8 cellular contexts compared by ENCODE assay signal in the genomic region with DNA sequence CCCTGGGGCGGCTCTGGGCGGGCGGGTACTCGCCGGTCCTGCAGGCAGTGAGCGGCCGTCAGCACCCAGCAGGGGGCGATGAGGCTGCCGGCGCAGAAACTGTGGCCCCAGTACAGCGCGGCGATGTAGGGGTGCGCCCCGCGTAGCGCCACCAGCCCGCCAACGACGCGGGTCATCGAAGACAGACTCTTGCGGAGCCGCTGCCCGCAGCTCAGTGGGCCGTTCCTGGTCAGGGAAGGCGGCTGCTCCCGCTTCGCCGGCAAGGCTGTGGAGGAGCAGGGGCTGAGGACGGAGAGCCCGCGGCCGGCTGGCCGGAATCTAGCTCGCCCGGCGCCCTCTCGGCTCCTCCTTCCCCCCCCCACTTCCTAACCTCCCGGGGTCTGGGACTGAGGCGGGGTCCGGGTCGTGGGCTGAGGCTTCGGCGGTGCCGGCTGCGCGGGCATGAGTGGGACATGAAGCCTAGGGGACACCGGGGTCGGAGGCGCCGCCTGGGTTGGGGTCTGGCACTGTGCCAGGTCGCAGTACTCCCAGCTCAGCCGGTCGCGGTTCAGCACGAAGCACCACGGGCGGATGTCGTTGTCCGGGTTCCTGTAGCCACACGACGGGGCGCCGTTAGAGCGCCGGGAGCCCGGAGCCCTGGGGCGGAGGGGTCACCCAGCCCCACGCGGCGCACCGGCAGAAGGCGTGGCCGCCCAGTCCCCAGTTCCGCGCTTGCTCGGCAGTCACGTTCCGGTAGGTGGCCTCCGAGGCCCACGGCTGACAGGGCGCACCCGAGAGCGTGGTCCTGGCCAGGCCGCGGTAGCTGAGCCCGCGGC. TPM values are rescaled to one million over a fixed set of nuclear protein-coding genes. Genes with fewer than 3 reads are reported as not detected.
DNase-seq lines count a peak whose midpoint lies in the region; ATAC-seq lines count a peak whose summit lies in the region.

No MANE protein-coding gene starts in this region.

- H3K27me3 Mint-ChIP-seq in activated CD4-positive, alpha-beta memory T cell treated with anti-CD3 and anti-CD28 coated beads for 36 hours, result peaks cover 8% of the 10 kb centered on the region
- H3K27me3 Mint-ChIP-seq in memory B cell, result no peaks in the 10 kb centered on the region

- no peaks in the 10 kb centered on the region for H3K36me3 Mint-ChIP-seq in activated CD4-positive, alpha-beta memory T cell treated with anti-CD3 and anti-CD28 coated beads for 36 hours
- H3K36me3 Mint-ChIP-seq in memory B cell, result no peaks in the 10 kb centered on the region

- H3K27ac ChIP-seq in BLaER1, result peak overlapping the region; percentile 81

- H3K36me3 ChIP-seq in BLaER1, result no peaks in the 10 kb centered on the region

- intact Hi-C loops in activated CD4-positive, alpha-beta memory T cell treated with anti-CD3 and anti-CD28 coated beads for 36 hours (cut with micrococcal nuclease), result loop anchor here (1.0 to 2.0 kb wide), 5 partner anchors 14 to 91 kb away; partner anchors contain the start of gene GRK6

- POLR2A ChIA-PET in activated CD4-positive, alpha-beta memory T cell treated with anti-CD3 and anti-CD28 coated beads for 36 hours (lab: Charles Lee), result interaction anchor here (0.8 to 5.1 kb wide), 16 partner anchors 9 to 96 kb away, joined by 3 to 81 read pairs (median 6); partner anchors contain the start of genes GRK6, LMAN2, PDLIM7 and PRR7

- H3K27ac Mint-ChIP-seq in activated CD4-positive, alpha-beta memory T cell treated with anti-CD3 and anti-CD28 coated beads for 36 hours, result no peak overlapping the region
- no peak overlapping the region for H3K27ac Mint-ChIP-seq in memory B cell

- DNase-seq in NCI-H69 (lab: John Stamatoyannopoulos, UW) (peak; percentile 92), memory B cell (ENCODE audit: low spot score in 2 of 2) (peak; percentile 85 to 87)
- peak; percentile 91 for DNase-seq in activated CD4-positive, alpha-beta memory T cell treated with anti-CD3 and anti-CD28 coated beads for 36 hours
- DNase-seq in effector CD8-positive, alpha-beta T cell (lab: John Stamatoyannopoulos, UW), result peak; percentile 65
- peak; percentile 75 for DNase-seq in stimulated activated CD8-positive, alpha-beta memory T cell treated with anti-CD3 and anti-CD28 coated beads, Interleukin-12 subunit alpha, Interleukin-12 subunit beta, amount 100 ng/mL, for 1 hour (ENCODE audit: low read depth)

- H3K9me3 ChIP-seq in BLaER1, result no peaks in the 10 kb centered on the region

- ATAC-seq in GM19035 (IDR thresholded peaks at IDR 0.05; ENCODE audit: unreplicated experiment) (peak; percentile 79), HG03175 (IDR thresholded peaks at IDR 0.05; ENCODE audit: unreplicated experiment) (peak; percentile 79), memory B cell (ENCODE audit: low read depth) (peak; percentile 77)

- CTCF ChIA-PET in activated CD4-positive, alpha-beta memory T cell treated with anti-CD3 and anti-CD28 coated beads for 36 hours (lab: Charles Lee), result interaction anchor here (0.6 to 9.5 kb wide), 35 partner anchors 9 to 290 kb away, joined by 3 to 624 read pairs (median 9); partner anchors contain the start of genes DBN1, DDX41, GRK6 and LMAN2

- peaks cover 61% of the 10 kb centered on the region for H3K4me1 ChIP-seq in BLaER1

- H3K4me3 ChIP-seq in BLaER1, result peak overlapping the region; percentile 74

- peak overlapping the region; percentile 77 for H3K9ac ChIP-seq in BLaER1

- peaks cover 22% of the 10 kb centered on the region for H3K4me1 Mint-ChIP-seq in activated CD4-positive, alpha-beta memory T cell treated with anti-CD3 and anti-CD28 coated beads for 36 hours (ENCODE audit: low read depth)
- H3K4me1 Mint-ChIP-seq in memory B cell, result peaks cover 25% of the 10 kb centered on the region

- peak overlapping the region; percentile 75 for H3K4me3 Mint-ChIP-seq in activated CD4-positive, alpha-beta memory T cell treated with anti-CD3 and anti-CD28 coated beads for 36 hours
- peak overlapping the region; percentile 81 for H3K4me3 Mint-ChIP-seq in memory B cell

- H3K9me3 Mint-ChIP-seq in activated CD4-positive, alpha-beta memory T cell treated with anti-CD3 and anti-CD28 coated beads for 36 hours, result no peaks in the 10 kb centered on the region
- H3K9me3 Mint-ChIP-seq in memory B cell, result no peaks in the 10 kb centered on the region

- H3K4me2 ChIP-seq in BLaER1, result peak overlapping the region; percentile 95

- H4K20me1 ChIP-seq in BLaER1, result no peaks in the 10 kb centered on the region

- peaks cover 33% of the 10 kb centered on the region for H3K27me3 ChIP-seq in BLaER1

RNA-seq across cellular contexts. Expression of gene PFN3, which starts 3.6 kb away (rescaled TPM):
- total RNA-seq in activated CD4-positive, alpha-beta memory T cell treated with anti-CD3 and anti-CD28 coated beads for 36 hours, result not detected

RNA-seq across cellular contexts. Expression of gene F12, which starts 5.3 kb away (rescaled TPM):
- 1 to 10 TPM; 5.1 to 5.9 TPM for total RNA-seq in activated CD4-positive, alpha-beta memory T cell treated with anti-CD3 and anti-CD28 coated beads for 36 hours

RNA-seq across cellular contexts. Expression of gene SLC34A1, which starts 19.8 kb away (rescaled TPM):
- total RNA-seq in activated CD4-positive, alpha-beta memory T cell treated with anti-CD3 and anti-CD28 coated beads for 36 hours, result under 1 TPM in 1 of 2 experiments, not detected in 1; 0.15 TPM

RNA-seq across cellular contexts. Expression of gene GRK6, which starts 22.4 kb away (rescaled TPM):
- 100 to 1,000 TPM; 177 to 178 TPM for total RNA-seq in activated CD4-positive, alpha-beta memory T cell treated with anti-CD3 and anti-CD28 coated beads for 36 hours

RNA-seq across cellular contexts. Expression of gene PRR7, which starts 42.6 kb away (rescaled TPM):
- 10 to 100 TPM; 13.3 to 13.6 TPM for total RNA-seq in activated CD4-positive, alpha-beta memory T cell treated with anti-CD3 and anti-CD28 coated beads for 36 hours

Comparison
In these comparisons a context has a peak if more than half of its experiments do, and no peak if none do; other contexts are left out.
1. Peak in every context shown above with its lines: DNase-seq, ATAC-seq, H3K4me3 ChIP-seq and H3K27ac ChIP-seq.